ENCODE assay signal across 26 cellular contexts in genomic region chr20:18731940-18732339, GRCh38.
"Had no signal": no experiment of that assay in that cellular context is flagged by ENCODE, and none has a peak within 500 bp of the region (broad histone marks: within the 10 kb centered on the region; RNA-seq: fewer than 3 reads in every experiment).

No MANE protein-coding gene starts in this region.

- H3K27me3 ChIP-seq: colonic mucosa, esophagus squamous epithelium, foreskin keratinocyte, gastroesophageal sphincter, heart left ventricle, hepatocyte, left lung had no signal

- FAIRE-seq: endometrium, frontal cortex, islet of Langerhans, keratinocyte had no signal

- DNase-seq: colonic mucosa; cortex of kidney; effector CD8-positive, alpha-beta T cell; effector memory CD8-positive, alpha-beta T cell; endodermal cell; erythroblast; esophagus squamous epithelium; foreskin keratinocyte; heart left ventricle; left cardiac atrium; left lung; left ventricle myocardium superior; mammary epithelial cell; mesendoderm; midbrain had no signal

- H3K9me3 ChIP-seq: colonic mucosa, esophagus squamous epithelium, gastroesophageal sphincter, heart left ventricle, left lung had no signal

- H3K79me2 ChIP-seq: hepatocyte had no signal

- H3K27ac ChIP-seq: colonic mucosa, epithelial cell of prostate, esophagus squamous epithelium, foreskin keratinocyte, gastroesophageal sphincter, heart left ventricle, hepatocyte, left lung had no signal

- H3K36me3 ChIP-seq: colonic mucosa, esophagus squamous epithelium, gastroesophageal sphincter, heart left ventricle, left lung had no signal

- H3K27ac Mint-ChIP-seq: dendritic cell treated with granulocyte-macrophage colony-stimulating factor and Interleukin-4, amounts not matched to agents 40 ng/mL and 50 ng/mL, for 4 days; effector memory CD8-positive, alpha-beta T cell; endodermal cell; memory B cell had no signal

- H3K4me1 ChIP-seq: colonic mucosa, foreskin keratinocyte, gastroesophageal sphincter, left lung had no signal

- H3K4me3 ChIP-seq: colonic mucosa, esophagus squamous epithelium, gastroesophageal sphincter, heart left ventricle, hepatocyte, left lung, lung had no signal

- H3K4me2 ChIP-seq: hepatocyte had no signal

- ATAC-seq: effector memory CD8-positive, alpha-beta T cell; esophagus mucosa; foreskin keratinocyte; gastroesophageal sphincter; heart left ventricle; left cardiac atrium; left lung; left ventricle myocardium superior had no signal

- H2AFZ ChIP-seq: hepatocyte had no signal

- H3K4me3 Mint-ChIP-seq: dendritic cell treated with granulocyte-macrophage colony-stimulating factor and Interleukin-4, amounts not matched to agents 40 ng/mL and 50 ng/mL, for 4 days; effector memory CD8-positive, alpha-beta T cell; endodermal cell; memory B cell had no signal

- H3K27me3 Mint-ChIP-seq: dendritic cell treated with granulocyte-macrophage colony-stimulating factor and Interleukin-4, amounts not matched to agents 40 ng/mL and 50 ng/mL, for 4 days; effector memory CD8-positive, alpha-beta T cell; memory B cell had no signal

- H3K9me3 Mint-ChIP-seq: dendritic cell treated with granulocyte-macrophage colony-stimulating factor and Interleukin-4, amounts not matched to agents 40 ng/mL and 50 ng/mL, for 4 days; effector memory CD8-positive, alpha-beta T cell; endodermal cell; memory B cell had no signal
